ENCODE assay signal across 16 cellular contexts in the genomic region with DNA sequence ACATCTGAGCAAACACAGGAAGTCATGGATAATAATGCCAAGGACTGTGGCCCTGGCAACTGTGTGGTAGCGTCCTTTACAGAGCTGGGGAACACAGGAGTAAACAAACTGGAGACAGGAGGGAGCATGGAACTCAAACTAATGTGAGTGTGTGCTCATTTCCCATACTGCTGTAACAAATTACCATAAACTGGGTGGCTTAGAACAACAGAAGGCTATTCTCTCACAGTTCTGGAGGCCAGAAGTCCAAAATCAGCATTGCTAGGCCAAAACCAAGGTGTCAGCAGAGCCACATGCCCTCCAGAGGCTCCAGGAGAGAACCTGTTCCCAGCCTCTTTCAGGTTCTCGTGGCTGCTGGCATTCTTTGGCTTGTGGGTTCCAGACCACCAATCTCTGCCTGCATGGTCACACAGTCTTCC.
A peak's percentile ranks its signal among the peaks of the same experiment; 100 is the strongest.
DNase-seq lines count a peak whose midpoint lies in the region; ATAC-seq and TF ChIP-seq lines count a peak whose summit lies in the region.
"Had no signal": no experiment of that assay in that cellular context is flagged by ENCODE, and none has a peak within 500 bp of the region (broad histone marks: within the 10 kb centered on the region; RNA-seq: fewer than 3 reads in every experiment).

No MANE protein-coding gene starts in this region.

- H3K27me3 ChIP-seq in IMR-90 (ENCODE audit: control insufficient read depth, insufficient read depth, low read length) (no peaks in the 10 kb centered on the region), WERI-Rb-1 (ENCODE audit: insufficient read depth, low read depth, severe bottlenecking) (no peaks in the 10 kb centered on the region), iPS-20b (ENCODE audit: insufficient read depth, low read length) (no peaks in the 10 kb centered on the region), skeletal muscle tissue (ENCODE audit: control insufficient read depth in 3 of 3, insufficient read depth in 3 of 3, low read length in 3 of 3) (no peaks in the 10 kb centered on the region), suprapubic skin (no peaks in the 10 kb centered on the region)
- H3K27me3 ChIP-seq: colonic mucosa had no signal

- H3K14ac ChIP-seq in IMR-90 (replicated peaks; ENCODE audit: low read depth, low read length), result no peak overlapping the region

- no peak overlapping the region for H3K56ac ChIP-seq in IMR-90 (ENCODE audit: extremely low read depth, insufficient read depth, low read length)

- H4K8ac ChIP-seq in IMR-90 (ENCODE audit: low read depth in 2 of 2, low read length in 2 of 2), result no peak overlapping the region

- in situ Hi-C loops in IMR-90 (cut with MboI; ENCODE audit: low sequenced_read_pairs), result no loop called here

- H4K20me1 ChIP-seq in IMR-90 (ENCODE audit: insufficient read depth, low read length), result no peaks in the 10 kb centered on the region

- H4K5ac ChIP-seq in IMR-90 (ENCODE audit: low read depth, low read length), result no peak overlapping the region

- H3K4me1 ChIP-seq in IMR-90 (ENCODE audit: control insufficient read depth, insufficient read depth, low read length) (peaks cover 20% of the 10 kb centered on the region), iPS-20b (ENCODE audit: insufficient read depth, low read length) (peaks cover 20% of the 10 kb centered on the region; the same call in 1 of the 2 replicates), skeletal muscle tissue (ENCODE audit: control insufficient read depth in 3 of 3, insufficient read depth in 3 of 3, low read length in 3 of 3) (peaks cover 15 to 34% (median 28%) of the 10 kb centered on the region in 3 donors), suprapubic skin (peaks cover 79% of the 10 kb centered on the region)
- H3K4me1 ChIP-seq: colonic mucosa had no signal

- dilution Hi-C loops in IMR-90 (cut with HindIII; ENCODE audit: low sequenced_read_pairs, unreplicated experiment), result no loop called here

- no peak for TF ChIP-seq CTCF in IMR-90 (conservative IDR thresholded peaks at IDR 0.05; ENCODE audit: low read depth, low read length)
- TF ChIP-seq CTCF in WERI-Rb-1 (IDR thresholded peaks at IDR 0.05; ENCODE audit: low read depth, low read length), result 0 out of 2 replicates have a peak, but pooled peaks have one; percentile 8
- TF ChIP-seq CTCF in suprapubic skin (IDR thresholded peaks at IDR 0.05), result no peak

- peaks cover 15% of the 10 kb centered on the region for H3K9me1 ChIP-seq in IMR-90 (ENCODE audit: insufficient read depth, low read length)

- H3K4ac ChIP-seq in IMR-90 (ENCODE audit: low read depth, low read length), result 0 out of 2 replicates have a peak overlapping the region, but pooled peaks have one; percentile 20

- H2AFZ ChIP-seq in IMR-90 (replicated peaks; ENCODE audit: low read length, poor library complexity), result no peak overlapping the region

- CTCF ChIA-PET in IMR-90 (lab: Yijun Ruan, JAX), result no interaction called here

- no peak overlapping the region for H3K4me3 ChIP-seq in IMR-90 (ENCODE audit: insufficient read depth, low read depth, low read length)
- no peak overlapping the region for H3K4me3 ChIP-seq in WERI-Rb-1 (ENCODE audit: low read depth, low read length)
- 0 out of 2 replicates have a peak overlapping the region, but pooled peaks have one; percentile 9 for H3K4me3 ChIP-seq in iPS-20b (ENCODE audit: low read length)
- H3K4me3 ChIP-seq in skeletal muscle tissue (ENCODE audit: low read length in 3 of 3), result no peak overlapping the region
- no peak overlapping the region for H3K4me3 ChIP-seq in suprapubic skin
- H3K4me3 ChIP-seq: colonic mucosa had no signal

- peak overlapping the region; percentile 23; the same call in 1 of the 2 replicates for H2BK20ac ChIP-seq in IMR-90 (ENCODE audit: low read depth, low read length)

- no peak for TF ChIP-seq EP300 in suprapubic skin (IDR thresholded peaks at IDR 0.05)

- H3K23ac ChIP-seq in IMR-90 (ENCODE audit: low read depth, low read length), result no peak overlapping the region

- H2BK15ac ChIP-seq in IMR-90 (ENCODE audit: low read depth, low read length), result 0 out of 3 replicates have a peak overlapping the region, but pooled peaks have one; percentile 21

- H2BK5ac ChIP-seq in IMR-90 (ENCODE audit: low read depth, low read length, poor library complexity, severe bottlenecking), result no peak overlapping the region

- H4K91ac ChIP-seq in IMR-90 (ENCODE audit: insufficient read depth, low read depth, low read length), result no peak overlapping the region; the same call in 1 of the 2 replicates

- ATAC-seq in IMR-90 (ENCODE audit: low read depth), result no peak
- ATAC-seq: Panc1 had no signal

- no peak overlapping the region for H2BK120ac ChIP-seq in IMR-90 (ENCODE audit: low read depth, low read length)

- no CpG with 5 or more reads among the region's 2 CpGs for WGBS in IMR-90 (ENCODE audit: extremely low coverage in 2 of 2, insufficient read length in 1 of 2), 2 experiments
- WGBS in suprapubic skin, result 82% methylated on average over 2 of the region's 2 CpGs

- POLR2A ChIA-PET in IMR-90 (lab: Charles Lee; ENCODE audit: unreplicated experiment), result no interaction called here

- H3K9ac ChIP-seq in IMR-90 (ENCODE audit: low read depth, low read length), result no peak overlapping the region
- H3K9ac ChIP-seq in iPS-20b (ENCODE audit: low read depth, low read length), result no peak overlapping the region
- no peak overlapping the region for H3K9ac ChIP-seq in skeletal muscle tissue (ENCODE audit: low read depth in 1 of 3, low read length in 3 of 3)

- H3K27ac ChIP-seq in IMR-90 (ENCODE audit: insufficient read depth, low read length) (no peak overlapping the region), WERI-Rb-1 (peak overlapping the region; percentile 42), iPS-20b (ENCODE audit: low read length) (no peak overlapping the region), skeletal muscle tissue (ENCODE audit: low read depth, low read length) (peak overlapping the region; percentile 17), suprapubic skin (no peak overlapping the region)
- H3K27ac ChIP-seq: colonic mucosa had no signal

- no peak for TF ChIP-seq RAD21 in IMR-90 (IDR thresholded peaks at IDR 0.05; ENCODE audit: low read length)

- peak overlapping the region; percentile 40; the same call in 1 of the 2 replicates for H2AK5ac ChIP-seq in IMR-90 (ENCODE audit: low read depth, low read length)

- DNase-seq in IMR-90 (no peak), WERI-Rb-1 (peak; percentile 44), NCI-H1436 treated with DMSO at 0.1 percent for 48 hours (lab: John Stamatoyannopoulos, UW) (no peak), posterior vena cava (ENCODE audit: low spot score) (no peak), pons (ENCODE audit: low spot score) (no peak), suprapubic skin (ENCODE audit: low spot score in 2 of 2) (no peak)
- DNase-seq: activated CD4-positive, alpha-beta T cell treated with anti-CD3 and anti-CD28 coated beads, Interleukin-2, amount 50 U/mL, for 1 hour; activated T-cell treated with anti-CD3 and anti-CD28 coated beads for 4 hours; CD8-positive, alpha-beta memory T cell; colonic mucosa; glutamatergic neuron; NCI-H2107; NCI-H526 treated with DMSO at 0.1 percent for 48 hours had no signal

- peaks cover 0 to 4% of the 10 kb centered on the region in 2 experiments; a peak in 2 of 4 replicates for H3K79me1 ChIP-seq in IMR-90 (ENCODE audit: low read depth in 1 of 2, low read length in 2 of 2)

- H2AK9ac ChIP-seq in IMR-90 (replicated peaks; ENCODE audit: low read depth, low read length, poor library complexity), result no peak overlapping the region

- no peak overlapping the region for H3K4me2 ChIP-seq in IMR-90 (ENCODE audit: low read depth, low read length)

- no peak overlapping the region for H3K18ac ChIP-seq in IMR-90 (ENCODE audit: low read depth, low read length)

- no peak for TF ChIP-seq POLR2A in IMR-90 (IDR thresholded peaks at IDR 0.05; ENCODE audit: low read depth, low read length)
- TF ChIP-seq POLR2A in suprapubic skin (IDR thresholded peaks at IDR 0.05), result no peak

- H3K9me3 ChIP-seq in IMR-90 (ENCODE audit: control insufficient read depth, insufficient read depth, low read length) (no peaks in the 10 kb centered on the region), WERI-Rb-1 (ENCODE audit: severe bottlenecking) (no peaks in the 10 kb centered on the region), iPS-20b (ENCODE audit: insufficient read depth, low read depth, low read length) (no peaks in the 10 kb centered on the region), skeletal muscle tissue (ENCODE audit: control insufficient read depth in 3 of 3, low read length in 3 of 3) (no peaks in the 10 kb centered on the region), suprapubic skin (no peaks in the 10 kb centered on the region)
- H3K9me3 ChIP-seq: colonic mucosa had no signal

- BruUV-seq in IMR-90 (replicated peaks; lab: Mats Ljungman, UMichigan), result no TSS peak

- no peaks in the 10 kb centered on the region for H3K36me3 ChIP-seq in IMR-90 (ENCODE audit: control insufficient read depth, insufficient read depth, low read length)
- H3K36me3 ChIP-seq in WERI-Rb-1, result no peaks in the 10 kb centered on the region
- no peaks in the 10 kb centered on the region for H3K36me3 ChIP-seq in iPS-20b (ENCODE audit: insufficient read depth, low read depth, low read length)
- no peaks in the 10 kb centered on the region for H3K36me3 ChIP-seq in skeletal muscle tissue (ENCODE audit: control insufficient read depth in 3 of 3, insufficient read depth in 3 of 3, low read length in 3 of 3)
- no peaks in the 10 kb centered on the region for H3K36me3 ChIP-seq in suprapubic skin
- H3K36me3 ChIP-seq: colonic mucosa had no signal

- intact Hi-C loops in IMR-90 (cut with micrococcal nuclease), result loop anchor here (5.0 kb wide), 1 partner anchor 108 kb away; the partner anchor contains the start of gene TGFBR3
- intact Hi-C loops in posterior vena cava (cut with DNase I), result loop anchor here in 1 of 2 donors (1.0 to 10.0 kb wide), 2 partner anchors 129 to 1295 kb away; no protein-coding TSS in a partner anchor

TF ChIP-seq in IMR-90, 13 proteins besides CTCF, POLR2A, EP300 and RAD21 (continues in another document):
- no peak for TF ChIP-seq BHLHE40 (IDR thresholded peaks at IDR 0.05; ENCODE audit: low read depth, low read length)
- TF ChIP-seq CHD1 (IDR thresholded peaks at IDR 0.05; ENCODE audit: low read depth, low read length), result no peak
- TF ChIP-seq, protein P1, sequence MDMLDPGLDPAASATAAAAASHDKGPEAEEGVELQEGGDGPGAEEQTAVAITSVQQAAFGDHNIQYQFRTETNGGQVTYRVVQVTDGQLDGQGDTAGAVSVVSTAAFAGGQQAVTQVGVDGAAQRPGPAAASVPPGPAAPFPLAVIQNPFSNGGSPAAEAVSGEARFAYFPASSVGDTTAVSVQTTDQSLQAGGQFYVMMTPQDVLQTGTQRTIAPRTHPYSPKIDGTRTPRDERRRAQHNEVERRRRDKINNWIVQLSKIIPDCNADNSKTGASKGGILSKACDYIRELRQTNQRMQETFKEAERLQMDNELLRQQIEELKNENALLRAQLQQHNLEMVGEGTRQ (IDR thresholded peaks at IDR 0.05; ENCODE audit: low read depth, low read length), result no peak
- no peak for TF ChIP-seq RFX5 (IDR thresholded peaks at IDR 0.05; ENCODE audit: low read depth, low read length)

Comparison
In these comparisons a context has a peak if more than half of its experiments do, and no peak if none do; other contexts are left out.
1. H3K27ac ChIP-seq: peak in WERI-Rb-1 (single experiment) and skeletal muscle tissue (single experiment); none in IMR-90 (single experiment), iPS-20b (single experiment) and suprapubic skin (single experiment).